8 cellular contexts compared by ENCODE assay signal in genomic region chrX:134782796-134783195, GRCh38.
DNase-seq lines count a peak whose midpoint lies in the region; ATAC-seq, FAIRE-seq and TF ChIP-seq lines count a peak whose summit lies in the region.

No MANE protein-coding gene starts in this region.

- no peaks in the 10 kb centered on the region for H3K4me1 ChIP-seq in DND-41 (ENCODE audit: insufficient read depth, low read length)
- H3K4me1 ChIP-seq in MM.1S (ENCODE audit: low read length): no peaks in the 10 kb centered on the region

- H4K20me1 ChIP-seq in DND-41 (ENCODE audit: insufficient read depth, low read length): no peaks in the 10 kb centered on the region
- no peaks in the 10 kb centered on the region for H4K20me1 ChIP-seq in MM.1S (ENCODE audit: insufficient read depth, low read length)

- no peaks in the 10 kb centered on the region for H3K27me3 ChIP-seq in DND-41 (ENCODE audit: insufficient read depth, low read length, poor library complexity)
- no peaks in the 10 kb centered on the region for H3K27me3 ChIP-seq in MM.1S (replicated peaks; ENCODE audit: insufficient read depth, low read length)

- H3F3A ChIP-seq in MM.1S (ENCODE audit: insufficient read depth, low read length): no peaks in the 10 kb centered on the region

- H3K36me3 Mint-ChIP-seq in nephron progenitor cell (ENCODE audit: low read depth): peaks cover 49% of the 10 kb centered on the region

- H3K4me3 ChIP-seq in DND-41 (ENCODE audit: low read depth in 1 of 2, low read length in 2 of 2) (no peak overlapping the region), MM.1S (ENCODE audit: low read length) (no peak overlapping the region)

- H3K9ac ChIP-seq in DND-41 (ENCODE audit: low read depth, low read length) (no peak overlapping the region), MM.1S (ENCODE audit: low read length) (no peak overlapping the region)

- H3K27ac ChIP-seq in DND-41 (ENCODE audit: low read length) (no peak overlapping the region), MM.1S (ENCODE audit: low read length) (no peak overlapping the region)

- H3K79me2 ChIP-seq in DND-41 (ENCODE audit: insufficient read depth, low read length): no peaks in the 10 kb centered on the region
- H3K79me2 ChIP-seq in MM.1S (ENCODE audit: low read length): no peaks in the 10 kb centered on the region

- H3K9me3 ChIP-seq in DND-41 (ENCODE audit: insufficient read depth, low read length, severe bottlenecking) (no peaks in the 10 kb centered on the region), MM.1S (replicated peaks; ENCODE audit: insufficient read depth, low read length) (no peaks in the 10 kb centered on the region)

- H3K9me3 Mint-ChIP-seq in nephron progenitor cell: peaks cover 3% of the 10 kb centered on the region

- no peak overlapping the region for H3K4me3 Mint-ChIP-seq in nephron progenitor cell

- H2AFZ ChIP-seq in DND-41 (ENCODE audit: low read depth, low read length) (no peak overlapping the region), MM.1S (ENCODE audit: low read length) (no peak overlapping the region)

- H3K4me1 Mint-ChIP-seq in nephron progenitor cell: no peaks in the 10 kb centered on the region

- TF ChIP-seq CTCF in DND-41 (IDR thresholded peaks at IDR 0.05; ENCODE audit: borderline replicate concordance, extremely low read depth, low read length, poor library complexity, severe bottlenecking) (peak; percentile 55), MM.1S (IDR thresholded peaks at IDR 0.05; ENCODE audit: low read length) (peak; percentile 45), nephron progenitor cell (IDR thresholded peaks at IDR 0.05) (peak; percentile 53)

- FAIRE-seq in colon (lab: Jason Lieb, UNC): peak; percentile 43

- H3K27me3 Mint-ChIP-seq in nephron progenitor cell (ENCODE audit: low read depth, poor library complexity): no peaks in the 10 kb centered on the region

- no peak for DNase-seq in DND-41
- no peak for DNase-seq in MM.1S
- DNase-seq in nephron progenitor cell: no peak
- no peak for DNase-seq in NCI-H1436 treated with DMSO at 0.1 percent for 48 hours (lab: John Stamatoyannopoulos, UW)

- H3K4me2 ChIP-seq in DND-41 (ENCODE audit: insufficient read depth, low read length) (no peak overlapping the region), MM.1S (ENCODE audit: low read depth, low read length) (no peak overlapping the region)

- no peak; the same call in 2 of the 3 replicates for ATAC-seq in DND-41 (ENCODE audit: insufficient read depth, low read depth)
- no peak for ATAC-seq in HG03469 (IDR thresholded peaks at IDR 0.05; ENCODE audit: unreplicated experiment)
- ATAC-seq in GM18517 (IDR thresholded peaks at IDR 0.05; ENCODE audit: unreplicated experiment): no peak
- no peak for ATAC-seq in GM19324 (IDR thresholded peaks at IDR 0.05; ENCODE audit: low FRiP score, unreplicated experiment)

- H3K27ac Mint-ChIP-seq in nephron progenitor cell: no peak overlapping the region

- no peaks in the 10 kb centered on the region for H3K9me2 ChIP-seq in MM.1S (replicated peaks; ENCODE audit: insufficient read depth, low read length)

- peaks cover 65% of the 10 kb centered on the region for H3K36me3 ChIP-seq in DND-41 (ENCODE audit: insufficient read depth, low read length)
- peaks cover 4% of the 10 kb centered on the region; the same call in 1 of the 2 replicates for H3K36me3 ChIP-seq in MM.1S (replicated peaks; ENCODE audit: insufficient read depth, low read length)
